Comparison of ENCODE assay signal across 17 cellular contexts in the genomic region with DNA sequence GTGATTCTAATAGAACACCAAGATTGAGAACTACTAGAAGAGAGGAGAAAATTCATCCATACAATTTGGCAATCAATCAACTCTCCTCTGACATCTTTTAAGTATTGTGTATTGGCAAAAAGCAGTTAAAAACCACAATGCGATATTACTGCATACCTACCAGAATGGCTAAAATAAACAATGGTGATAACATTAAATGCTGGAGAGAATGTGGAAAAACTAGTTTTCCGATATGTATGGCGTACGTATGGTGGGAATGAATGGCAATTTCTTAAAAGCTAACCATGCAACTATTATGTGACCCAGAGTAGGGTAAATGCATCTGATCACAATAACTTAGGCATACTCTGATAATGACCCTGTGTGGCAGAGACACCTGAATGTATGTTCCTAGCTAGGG. TPM values are rescaled to one million over a fixed set of nuclear protein-coding genes. Genes with fewer than 3 reads are reported as not detected.
DNase-seq lines count a peak whose midpoint lies in the region; ATAC-seq, FAIRE-seq and TF ChIP-seq lines count a peak whose summit lies in the region.
"Had no signal": no experiment of that assay in that cellular context is flagged by ENCODE, and none has a peak within 500 bp of the region (broad histone marks: within the 10 kb centered on the region; RNA-seq: fewer than 3 reads in every experiment).

No MANE protein-coding gene starts in this region.

- H3K27me3 ChIP-seq in PC-3 (ENCODE audit: low read length), result no peaks in the 10 kb centered on the region

- no peaks in the 10 kb centered on the region for H3K9me2 ChIP-seq in PC-3 (replicated peaks; ENCODE audit: low read length)

- TF ChIP-seq CTCF in PC-3 (conservative IDR thresholded peaks at IDR 0.05; ENCODE audit: low read depth, low read length) (no peak), nephron (IDR thresholded peaks at IDR 0.05; ENCODE audit: unreplicated experiment in 3 of 3) (no peak)

- ATAC-seq in PC-3, result 0 out of 2 replicates have a peak, but pooled peaks have one; percentile 24
- ATAC-seq: GM23338 had no signal

- intact Hi-C loops in PC-3 (cut with micrococcal nuclease), result no loop called here

- H3K9ac ChIP-seq in PC-3 (ENCODE audit: low read length), result no peak overlapping the region; the same call in 1 of the 2 replicates

- H3K36me3 ChIP-seq in PC-3 (ENCODE audit: low read depth, low read length), result no peaks in the 10 kb centered on the region
- H3K36me3 ChIP-seq: HAP-1 had no signal

- H3K79me2 ChIP-seq in PC-3 (ENCODE audit: low read length), result no peaks in the 10 kb centered on the region

- H4K20me1 ChIP-seq in PC-3 (ENCODE audit: low read length), result no peaks in the 10 kb centered on the region

- peak overlapping the region; percentile 55 for H3K27ac ChIP-seq in PC-3 (ENCODE audit: low read length)

- POLR2A ChIA-PET in HEK293T (lab: Yijun Ruan, JAX), result no interaction called here
- POLR2A ChIA-PET in PC-3 (lab: Charles Lee; ENCODE audit: unreplicated experiment), result no interaction called here

- H3K4me3 ChIP-seq in PC-3 (ENCODE audit: low read length), result no peak overlapping the region
- H3K4me3 ChIP-seq: GM23338, HAP-1 had no signal

- H3K4me1 ChIP-seq in PC-3 (ENCODE audit: insufficient read depth, low read length), result peaks cover 23% of the 10 kb centered on the region

- peak; percentile 18 for FAIRE-seq in GM19239 (lab: Jason Lieb, UNC)
- FAIRE-seq: D721Med, GM12891, H54 had no signal

- no peaks in the 10 kb centered on the region for H3K36me3 Mint-ChIP-seq in nephron (ENCODE audit: low read depth)
- H3K36me3 Mint-ChIP-seq: CD4-positive, alpha-beta memory T cell had no signal

- H3K9me3 Mint-ChIP-seq in nephron, result no peaks in the 10 kb centered on the region
- H3K9me3 Mint-ChIP-seq: CD4-positive, alpha-beta memory T cell; GM23338 had no signal

- no peaks in the 10 kb centered on the region for H3F3A ChIP-seq in PC-3 (ENCODE audit: low read length, unreplicated experiment)

- peaks cover 73% of the 10 kb centered on the region for H3K4me1 Mint-ChIP-seq in nephron

- CTCF ChIA-PET in HEK293T (lab: Yijun Ruan, JAX), result interaction anchor here (0.6 to 0.9 kb wide), 2 partner anchors 12 to 37 kb away, joined by 3 read pairs; no protein-coding TSS in a partner anchor
- CTCF ChIA-PET in PC-3 (lab: Charles Lee), result no interaction called here

- H3K27me3 Mint-ChIP-seq in nephron (ENCODE audit: low read depth), result no peaks in the 10 kb centered on the region

- no peak overlapping the region for H2AFZ ChIP-seq in PC-3 (ENCODE audit: low read length)
- H2AFZ ChIP-seq: GM23338 had no signal

- no peaks in the 10 kb centered on the region for H3K9me3 ChIP-seq in PC-3 (ENCODE audit: low read length)
- H3K9me3 ChIP-seq: HAP-1 had no signal

- no peak for DNase-seq in GM19239 (ENCODE audit: insufficient read length, low spot score)
- DNase-seq in HEK293T (ENCODE audit: extremely low spot score), result no peak
- DNase-seq in PC-3, result peak; percentile 76
- DNase-seq in COLO668 (lab: John Stamatoyannopoulos, UW; ENCODE audit: unreplicated experiment), result no peak
- DNase-seq in DMS 273 treated with DMSO at 0.1 percent for 48 hours (lab: John Stamatoyannopoulos, UW), result no peak
- DNase-seq in H4 (ENCODE audit: low spot score), result no peak
- DNase-seq: C1 segment of cervical spinal cord; CD4-positive, alpha-beta memory T cell; DMS53; DMS79 treated with DMSO at 0.1 percent for 48 hours; GF-D8 had no signal

- no peak overlapping the region for H3K4me3 Mint-ChIP-seq in nephron
- H3K4me3 Mint-ChIP-seq: CD4-positive, alpha-beta memory T cell; GM23338 had no signal

- H3K27ac Mint-ChIP-seq in nephron, result peak overlapping the region in 2 of 3 experiments; percentile 75 to 89
- H3K27ac Mint-ChIP-seq: CD4-positive, alpha-beta memory T cell; GM23338 had no signal

- BruUV-seq in PC-3 (replicated peaks; lab: Mats Ljungman, UMichigan), result no TSS peak

- peak overlapping the region; percentile 33; the same call in 1 of the 2 replicates for H3K4me2 ChIP-seq in PC-3 (ENCODE audit: low read length)
- H3K4me2 ChIP-seq: GM23338 had no signal

TF ChIP-seq in HEK293T, 16 proteins besides CTCF, POLR2A, EP300 and RAD21:
- TF ChIP-seq CTBP1 (IDR thresholded peaks at IDR 0.05; ENCODE audit: borderline replicate concordance), result no peak
- TF ChIP-seq, protein P1, sequence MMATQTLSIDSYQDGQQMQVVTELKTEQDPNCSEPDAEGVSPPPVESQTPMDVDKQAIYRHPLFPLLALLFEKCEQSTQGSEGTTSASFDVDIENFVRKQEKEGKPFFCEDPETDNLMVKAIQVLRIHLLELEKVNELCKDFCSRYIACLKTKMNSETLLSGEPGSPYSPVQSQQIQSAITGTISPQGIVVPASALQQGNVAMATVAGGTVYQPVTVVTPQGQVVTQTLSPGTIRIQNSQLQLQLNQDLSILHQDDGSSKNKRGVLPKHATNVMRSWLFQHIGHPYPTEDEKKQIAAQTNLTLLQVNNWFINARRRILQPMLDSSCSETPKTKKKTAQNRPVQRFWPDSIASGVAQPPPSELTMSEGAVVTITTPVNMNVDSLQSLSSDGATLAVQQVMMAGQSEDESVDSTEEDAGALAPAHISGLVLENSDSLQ (IDR thresholded peaks at IDR 0.05), result peak; percentile 67
- TF ChIP-seq SP1 (IDR thresholded peaks at IDR 0.05), result no peak
- TF ChIP-seq FOXM1 (IDR thresholded peaks at IDR 0.05; ENCODE audit: borderline replicate concordance), result no peak
- TF ChIP-seq BHLHE40 (IDR thresholded peaks at IDR 0.05; ENCODE audit: borderline replicate concordance), result no peak
- TF ChIP-seq ZNF384 (IDR thresholded peaks at IDR 0.05), result no peak

RNA-seq across cellular contexts. Expression of a gene that starts 29.3 kb away (rescaled TPM):
- 9.4 and 18.3 TPM in 2 replicates for total RNA-seq in PC-3 (2014; rRNA removed)
- 16.4 and 18.4 TPM in 2 replicates for total RNA-seq in H4 (2014; rRNA removed; shearing (Covaris generic))
- total RNA-seq: CD4-positive, alpha-beta memory T cell had no signal
